Comparison of ENCODE assay signal across 8 cellular contexts in the genomic region with DNA sequence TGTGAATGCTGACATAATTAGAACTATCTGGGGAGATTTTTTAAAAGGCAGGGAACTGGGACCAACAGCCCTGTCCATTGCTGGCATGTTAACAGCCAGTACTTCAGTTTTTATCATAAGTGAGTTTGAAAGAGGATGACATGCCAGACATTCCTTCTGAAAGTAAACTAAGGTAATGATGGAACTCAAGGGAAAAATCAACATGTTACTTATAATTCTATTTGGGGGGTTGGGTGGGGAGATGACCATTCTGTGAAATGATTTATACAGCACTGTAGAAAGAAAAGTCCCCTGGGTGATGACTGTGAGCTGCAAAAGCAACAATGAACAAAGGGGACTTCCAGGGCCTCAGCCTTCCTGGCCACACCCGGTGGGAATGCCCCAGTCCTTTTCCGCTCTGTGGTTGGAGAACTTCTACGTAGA.
DNase-seq lines count a peak whose midpoint lies in the region; ATAC-seq, FAIRE-seq and TF ChIP-seq lines count a peak whose summit lies in the region.

No MANE protein-coding gene starts in this region.

- FAIRE-seq in D721Med (lab: Jason Lieb, UNC) = no peak

- peak overlapping the region; percentile 84 for H3K27ac ChIP-seq in brain microvascular endothelial cell
- no peak overlapping the region for H3K27ac ChIP-seq in caudate nucleus (ENCODE audit: low read depth, low read length)

- no peak overlapping the region for H3K4me3 Mint-ChIP-seq in memory B cell

- no peaks in the 10 kb centered on the region for H3K27me3 ChIP-seq in brain microvascular endothelial cell (replicated peaks)

- in situ Hi-C loops in brain microvascular endothelial cell (cut with HindIII; ENCODE audit: low pct_ligation_motif_present, low sequenced_read_pairs) = no loop called here

- no peaks in the 10 kb centered on the region for H3K9me3 Mint-ChIP-seq in memory B cell

- DNase-seq in NCI-H2029 treated with DMSO at 0.1 percent for 48 hours (lab: John Stamatoyannopoulos, UW) = peak; percentile 10
- DNase-seq in NCI-H2029 (lab: John Stamatoyannopoulos, UW) = no peak
- peak; percentile 87 for DNase-seq in brain microvascular endothelial cell
- peak in 1 of 2 donors; percentile 26 for DNase-seq in memory B cell (ENCODE audit: low spot score in 2 of 2)
- no peak for DNase-seq in caudate nucleus (lab: John Stamatoyannopoulos, UW)
- DNase-seq in D721Med (ENCODE audit: insufficient read length, low spot score) = no peak
- DNase-seq in epidermal melanocyte (ENCODE audit: insufficient read length, low spot score) = no peak

- no peaks in the 10 kb centered on the region for H3K36me3 ChIP-seq in brain microvascular endothelial cell (replicated peaks)

- peak; percentile 88 for ATAC-seq in HG03432 (IDR thresholded peaks at IDR 0.05; ENCODE audit: unreplicated experiment)
- peak; percentile 92 for ATAC-seq in memory B cell (ENCODE audit: low read depth)

- no peaks in the 10 kb centered on the region for H3K36me3 Mint-ChIP-seq in memory B cell

- no peak for TF ChIP-seq CTCF in brain microvascular endothelial cell (IDR thresholded peaks at IDR 0.05; ENCODE audit: low read depth, low read length, missing control alignments)
- TF ChIP-seq CTCF in D721Med (IDR thresholded peaks at IDR 0.05; ENCODE audit: insufficient read depth, missing control alignments) = no peak

- peaks cover 2% of the 10 kb centered on the region for H3K27me3 Mint-ChIP-seq in memory B cell

- peak overlapping the region; percentile 75 for H3K27ac Mint-ChIP-seq in memory B cell

- no peak overlapping the region for H3K4me3 ChIP-seq in brain microvascular endothelial cell (ENCODE audit: low read depth, low read length)

- H3K4me1 Mint-ChIP-seq in memory B cell = peaks cover 5% of the 10 kb centered on the region

Comparison
In these comparisons a context has a peak if more than half of its experiments do, and no peak if none do; other contexts are left out.
1. DNase-seq: peak in NCI-H2029 treated with DMSO at 0.1 percent for 48 hours (single experiment) and brain microvascular endothelial cell (single experiment); none in NCI-H2029 (single experiment), caudate nucleus (0 of 61), D721Med (single experiment) and epidermal melanocyte (single experiment).